In the genomic region with DNA sequence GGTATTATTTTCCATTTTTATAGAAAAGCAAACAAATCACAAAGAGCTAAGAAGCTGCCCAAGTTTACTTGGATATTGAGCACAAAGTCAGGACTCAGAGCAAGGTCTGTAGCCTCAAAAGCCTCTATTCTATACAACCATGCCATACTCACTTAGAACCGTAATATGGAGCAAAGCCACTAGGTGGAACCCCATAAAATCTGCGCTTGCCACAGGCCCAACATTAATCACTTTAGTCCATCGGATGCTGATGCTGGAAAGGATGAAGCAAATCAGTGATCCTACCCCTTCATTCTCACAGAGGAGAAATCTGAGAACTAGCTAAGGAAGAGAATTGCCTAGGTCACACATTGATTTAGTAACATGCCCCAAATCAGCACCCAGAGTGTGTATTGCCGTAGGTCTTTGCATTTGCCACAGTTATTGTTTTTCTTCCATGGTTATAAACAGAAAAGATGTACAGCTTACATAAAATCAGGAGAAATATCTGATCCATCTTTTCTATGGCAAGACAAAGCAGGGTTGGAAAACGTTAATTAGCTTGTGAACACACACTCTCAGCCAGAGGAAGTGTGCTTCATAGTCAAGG, we compare ENCODE assay signal across 9 cellular contexts. TPM values are rescaled to one million over a fixed set of nuclear protein-coding genes. Genes with fewer than 3 reads are reported as not detected.
A peak's percentile ranks its signal among the peaks of the same experiment; 100 is the strongest.
DNase-seq lines count a peak whose midpoint lies in the region; ATAC-seq and TF ChIP-seq lines count a peak whose summit lies in the region.
"Had no signal": no experiment of that assay in that cellular context is flagged by ENCODE, and none has a peak within 500 bp of the region (broad histone marks: within the 10 kb centered on the region; RNA-seq: fewer than 3 reads in every experiment).

No MANE protein-coding gene starts in this region.

- H3K27me3 ChIP-seq in endodermal cell (ENCODE audit: control insufficient read depth, insufficient read depth, low read length, poor library complexity, severe bottlenecking) = no peaks in the 10 kb centered on the region

- H3K9me3 ChIP-seq in endodermal cell (ENCODE audit: control insufficient read depth, low read length) = peaks cover 12% of the 10 kb centered on the region

- DNase-seq in NCI-H2029 (lab: John Stamatoyannopoulos, UW) (peak; percentile 3), NCI-H2029 treated with DMSO at 0.1 percent for 48 hours (lab: John Stamatoyannopoulos, UW) (no peak), RWPE1 (ENCODE audit: low spot score) (peak; percentile 46), endodermal cell (peak; percentile 65), neural crest cell (ENCODE audit: low read depth, low spot score) (no peak), omental fat pad (ENCODE audit: low spot score) (no peak)

- no peak overlapping the region for H3K4me3 ChIP-seq in endodermal cell (ENCODE audit: low read length)

- POLR2A ChIA-PET in RWPE1 (lab: Yijun Ruan, JAX; ENCODE audit: low non-redundant PET) = no interaction called here

- H3K4me1 ChIP-seq in endodermal cell (ENCODE audit: control insufficient read depth, insufficient read depth, low read length) = no peaks in the 10 kb centered on the region

- no peaks in the 10 kb centered on the region for H3K36me3 ChIP-seq in endodermal cell (ENCODE audit: control insufficient read depth, insufficient read depth, low read length)

- H3K4me1 Mint-ChIP-seq in endodermal cell (no peaks in the 10 kb centered on the region), neural crest cell (no peaks in the 10 kb centered on the region)
- H3K4me1 Mint-ChIP-seq: CD8-positive, alpha-beta memory T cell had no signal

- ATAC-seq in GM19328 (IDR thresholded peaks at IDR 0.05; ENCODE audit: unreplicated experiment) = peak; percentile 92
- ATAC-seq in HG03280 (IDR thresholded peaks at IDR 0.05; ENCODE audit: unreplicated experiment) = peak; percentile 87
- no peak for ATAC-seq in omental fat pad (ENCODE audit: low FRiP score)

- no peak overlapping the region for H3K27ac Mint-ChIP-seq in endodermal cell
- H3K27ac Mint-ChIP-seq in neural crest cell (ENCODE audit: unreplicated experiment) = no peak overlapping the region
- H3K27ac Mint-ChIP-seq: CD8-positive, alpha-beta memory T cell had no signal

- H3K36me3 Mint-ChIP-seq in endodermal cell (ENCODE audit: low read depth) = peaks cover under 1% of the 10 kb centered on the region
- peaks cover 18% of the 10 kb centered on the region for H3K36me3 Mint-ChIP-seq in neural crest cell (ENCODE audit: low read depth)

- no peaks in the 10 kb centered on the region for H3K27me3 Mint-ChIP-seq in endodermal cell (ENCODE audit: insufficient read depth)
- no peaks in the 10 kb centered on the region for H3K27me3 Mint-ChIP-seq in neural crest cell (ENCODE audit: low read depth)

- peaks cover 7% of the 10 kb centered on the region for H3K9me3 Mint-ChIP-seq in endodermal cell
- peaks cover 14% of the 10 kb centered on the region for H3K9me3 Mint-ChIP-seq in neural crest cell

- 63 to 88% methylated on average over 2 to 5 of the region's 5 CpGs for WGBS in endodermal cell (ENCODE audit: insufficient coverage in 1 of 2, insufficient read length in 1 of 2), 2 experiments

- TF ChIP-seq CTCF in RWPE1 (conservative IDR thresholded peaks at IDR 0.05; ENCODE audit: low read depth) (peak; percentile 33), endodermal cell (conservative IDR thresholded peaks at IDR 0.05) (peak; percentile 79), neural crest cell (conservative IDR thresholded peaks at IDR 0.05) (peak; percentile 68), omental fat pad (IDR thresholded peaks at IDR 0.05) (no peak)

- H3K4me3 Mint-ChIP-seq in endodermal cell (no peak overlapping the region), neural crest cell (no peak overlapping the region)
- H3K4me3 Mint-ChIP-seq: CD8-positive, alpha-beta memory T cell had no signal

- no peak overlapping the region for H3K9ac ChIP-seq in endodermal cell (ENCODE audit: extremely low read depth, low read length, poor library complexity, severe bottlenecking)

- CTCF ChIA-PET in RWPE1 (lab: Yijun Ruan, JAX) = interaction anchor here (0.6 kb wide), 1 partner anchor 318 kb away, joined by 5 read pairs; no protein-coding TSS in a partner anchor

- H3K27ac ChIP-seq in RWPE1 (no peak overlapping the region), endodermal cell (ENCODE audit: low read depth, low read length) (no peak overlapping the region)

RNA-seq across cellular contexts. Expression of a gene that starts 56.7 kb away (rescaled TPM):
- total RNA-seq in endodermal cell (10 to 100 TPM; 12.3 to 15.0 TPM), neural crest cell (3.6 and 4.7 TPM in 2 replicates), omental fat pad (10 to 100 TPM in 1 of 4 donors, 1 to 10 TPM in 2, not detected in 1; 1.9 to 11.8 (median 4.0) TPM)
- 10.2 TPM for polyA plus RNA-seq in endodermal cell (2013, experiment 1 of 2)
- polyA plus RNA-seq in endodermal cell (2013, experiment 2 of 2) = 8.0 TPM

Comparison
In these comparisons a context has a peak if more than half of its experiments do, and no peak if none do; other contexts are left out.
1. DNase-seq: peak in NCI-H2029 (single experiment), RWPE1 (single experiment) and endodermal cell (single experiment); none in NCI-H2029 treated with DMSO at 0.1 percent for 48 hours (single experiment), neural crest cell (single experiment) and omental fat pad (single experiment).
2. CTCF ChIP-seq: peak in RWPE1 (single experiment), endodermal cell (single experiment) and neural crest cell (single experiment); none in omental fat pad (0 of 3).